Comparison of ENCODE assay signal across 8 cellular contexts in genomic region chr7:6106140-6106904, GRCh38. TPM values are rescaled to one million over a fixed set of nuclear protein-coding genes. Genes with fewer than 3 reads are reported as not detected.
DNase-seq lines count a peak whose midpoint lies in the region; ATAC-seq and TF ChIP-seq lines count a peak whose summit lies in the region.

No MANE protein-coding gene starts in this region.

- peak; percentile 2 for ATAC-seq in foreskin keratinocyte

- no peaks in the 10 kb centered on the region for H3K27me3 ChIP-seq in foreskin keratinocyte

- peak; percentile 28 for DNase-seq in NCI-H345 (lab: John Stamatoyannopoulos, UW)
- no peak for DNase-seq in NCI-H345 treated with DMSO at 0.1 percent for 48 hours (lab: John Stamatoyannopoulos, UW; ENCODE audit: unreplicated experiment)
- DNase-seq in NCI-H226, result peak; percentile 54
- DNase-seq in activated T-cell treated with anti-CD3 and anti-CD28 coated beads, Interleukin-2, amount 50 U/mL, for 48 hours, result peak; percentile 38 to 40
- DNase-seq in foreskin keratinocyte, result peak in 1 of 2 donors; percentile 35
- peak; percentile 17 for DNase-seq in retina
- DNase-seq in mesenteric fat pad (ENCODE audit: low spot score), result no peak
- DNase-seq in SK-N-DZ (ENCODE audit: low spot score), result no peak

- H3K27ac ChIP-seq in foreskin keratinocyte, result peak overlapping the region; percentile 39

- peak; percentile 49 for TF ChIP-seq CTCF in foreskin keratinocyte (conservative IDR thresholded peaks at IDR 0.05)

- no peaks in the 10 kb centered on the region for H3K4me1 ChIP-seq in foreskin keratinocyte

RNA-seq across cellular contexts. Expression of gene USP42, which starts 1.6 kb away (rescaled TPM):
- total RNA-seq in foreskin keratinocyte (6.3 and 7.2 TPM in 2 replicates), mesenteric fat pad (9.6 TPM)
- 2.1 and 2.6 TPM in 2 replicates for polyA plus RNA-seq in foreskin keratinocyte
- 7.5 and 7.9 TPM in 2 replicates for polyA plus RNA-seq in SK-N-DZ (2014; cell fraction: cytosol; rRNA removed)
- 5.7 and 11.8 TPM in 2 replicates for polyA plus RNA-seq in SK-N-DZ (2014; cell fraction: nucleus; rRNA removed)

RNA-seq across cellular contexts. Expression of gene EIF2AK1, which starts 47.3 kb away (rescaled TPM):
- total RNA-seq in foreskin keratinocyte, result 48.7 and 61.2 TPM in 2 replicates
- polyA plus RNA-seq in foreskin keratinocyte, result 47.8 and 49.0 TPM in 2 replicates
- total RNA-seq in mesenteric fat pad, result 57.9 TPM
- polyA plus RNA-seq in SK-N-DZ (2014; cell fraction: cytosol; rRNA removed), result 87.0 and 123 TPM in 2 replicates
- polyA plus RNA-seq in SK-N-DZ (2014; cell fraction: nucleus; rRNA removed), result 126 and 144 TPM in 2 replicates

Comparison
In these comparisons a context has a peak if more than half of its experiments do, and no peak if none do; other contexts are left out.
1. DNase-seq: peak in NCI-H345 (single experiment), NCI-H226 (single experiment), activated T-cell treated with anti-CD3 and anti-CD28 coated beads, Interleukin-2, amount 50 U/mL, for 48 hours (2 of 2) and retina (single experiment); none in NCI-H345 treated with DMSO at 0.1 percent for 48 hours (single experiment), mesenteric fat pad (single experiment) and SK-N-DZ (single experiment).